ENCODE assay signal across 28 cellular contexts in the genomic region with DNA sequence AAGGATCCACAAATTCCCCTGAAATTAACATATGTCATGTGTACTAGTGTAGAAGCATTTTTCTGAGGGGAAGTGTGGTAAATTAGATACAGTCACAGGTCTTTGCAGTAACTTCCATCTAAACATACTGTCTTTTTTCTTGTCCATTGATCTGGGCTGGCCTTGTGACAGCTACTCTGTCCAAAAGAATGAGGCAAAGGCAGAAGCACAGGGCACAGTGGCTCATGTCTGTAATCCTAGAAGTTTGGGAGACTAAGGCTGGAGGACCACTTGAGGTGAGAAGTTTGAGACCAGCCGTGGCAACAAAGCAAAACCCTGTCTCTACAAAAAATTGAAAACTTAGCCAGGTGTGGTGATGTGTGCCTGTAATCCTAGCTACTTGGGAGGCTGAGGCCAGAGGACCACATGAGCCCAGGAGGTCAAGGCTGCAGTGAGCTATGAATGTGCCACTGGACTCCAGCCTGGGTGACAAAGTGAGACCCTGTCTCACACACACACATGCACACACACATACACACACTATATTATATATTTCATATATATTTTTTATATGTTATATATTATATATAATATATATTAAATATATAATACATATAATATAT. TPM values are rescaled to one million over a fixed set of nuclear protein-coding genes. Genes with fewer than 3 reads are reported as not detected.
"Had no signal": no experiment of that assay in that cellular context is flagged by ENCODE, and none has a peak within 500 bp of the region (broad histone marks: within the 10 kb centered on the region; RNA-seq: fewer than 3 reads in every experiment).

No MANE protein-coding gene starts in this region.

- H3K36me3 Mint-ChIP-seq: activated naive CD8-positive, alpha-beta T cell; brain; stimulated activated memory B cell treated with anti-CD40 and anti-IgM and Interleukin-4, amounts not matched to agents 10 μg/mL and 1 μg/mL and 100 μg/mL, for 72 hours had no signal

- H3K27ac Mint-ChIP-seq: activated naive CD8-positive, alpha-beta T cell; brain; naive B cell; nephron progenitor cell; stimulated activated memory B cell treated with anti-CD40 and anti-IgM and Interleukin-4, amounts not matched to agents 10 μg/mL and 1 μg/mL and 100 μg/mL, for 72 hours; stimulated activated naive CD8-positive, alpha-beta T cell treated with anti-CD3 and anti-CD28 coated beads, Interleukin-15, amount 100 ng/mL, for 72 hours; T-helper 1 cell treated with Interleukin-12 subunit alpha and Interleukin-12 subunit beta and Interleukin-4 antibody, amounts not matched to agents 30 μg/mL and 1 μg/mL, for 36 hours had no signal

- ATAC-seq: left ventricle myocardium superior; stimulated activated memory B cell treated with anti-CD40 and anti-IgM and Interleukin-4, amounts not matched to agents 10 μg/mL and 1 μg/mL and 100 μg/mL, for 72 hours; stimulated activated naive CD8-positive, alpha-beta T cell treated with anti-CD3 and anti-CD28 coated beads, Interleukin-15, amount 100 ng/mL, for 72 hours had no signal

- H3K4me3 Mint-ChIP-seq: activated naive CD8-positive, alpha-beta T cell; brain; naive B cell; nephron progenitor cell; stimulated activated memory B cell treated with anti-CD40 and anti-IgM and Interleukin-4, amounts not matched to agents 10 μg/mL and 1 μg/mL and 100 μg/mL, for 72 hours; stimulated activated naive CD8-positive, alpha-beta T cell treated with anti-CD3 and anti-CD28 coated beads, Interleukin-15, amount 100 ng/mL, for 72 hours; T-helper 1 cell treated with Interleukin-12 subunit alpha and Interleukin-12 subunit beta and Interleukin-4 antibody, amounts not matched to agents 30 μg/mL and 1 μg/mL, for 36 hours had no signal

- H3K9me3 Mint-ChIP-seq: brain; stimulated activated memory B cell treated with anti-CD40 and anti-IgM and Interleukin-4, amounts not matched to agents 10 μg/mL and 1 μg/mL and 100 μg/mL, for 72 hours; stimulated activated naive CD8-positive, alpha-beta T cell treated with anti-CD3 and anti-CD28 coated beads, Interleukin-15, amount 100 ng/mL, for 72 hours; T-helper 1 cell treated with Interleukin-12 subunit alpha and Interleukin-12 subunit beta and Interleukin-4 antibody, amounts not matched to agents 30 μg/mL and 1 μg/mL, for 36 hours had no signal

- H3K4me1 Mint-ChIP-seq: naive B cell; stimulated activated memory B cell treated with anti-CD40 and anti-IgM and Interleukin-4, amounts not matched to agents 10 μg/mL and 1 μg/mL and 100 μg/mL, for 72 hours; stimulated activated naive CD8-positive, alpha-beta T cell treated with anti-CD3 and anti-CD28 coated beads, Interleukin-15, amount 100 ng/mL, for 72 hours had no signal

- H3K27me3 Mint-ChIP-seq: activated naive CD8-positive, alpha-beta T cell; brain; stimulated activated memory B cell treated with anti-CD40 and anti-IgM and Interleukin-4, amounts not matched to agents 10 μg/mL and 1 μg/mL and 100 μg/mL, for 72 hours; stimulated activated naive CD8-positive, alpha-beta T cell treated with anti-CD3 and anti-CD28 coated beads, Interleukin-15, amount 100 ng/mL, for 72 hours had no signal

- DNase-seq: activated CD4-positive, CD25-positive, alpha-beta regulatory T cell treated with anti-CD3 and anti-CD28 coated beads, Interleukin-2, amount 50 U/mL, for 72 hours; activated CD8-positive, alpha-beta memory T cell treated with anti-CD3 and anti-CD28 coated beads for 24 hours; cerebellar nuclear complex; colonic mucosa; effector CD8-positive, alpha-beta T cell; esophagus squamous epithelium; islet precursor cell; left ventricle myocardium superior; naive B cell; nephron progenitor cell; sigmoid colon; small intestine; stimulated activated CD4-positive, alpha-beta T cell treated with anti-CD3 and anti-CD28 coated beads, Interleukin-4, amount 100 ng/mL, for 24 hours; stimulated activated naive CD8-positive, alpha-beta T cell treated with anti-CD3 and anti-CD28 coated beads, Interleukin-15, amount 100 ng/mL, for 72 hours; substantia nigra; SW 1271; T-helper 9 cell; upper lobe of left lung; WERI-Rb-1 had no signal

RNA-seq across cellular contexts. Expression of gene HAND2, which starts 47.6 kb away (rescaled TPM):
- total RNA-seq: dermis microvascular lymphatic vessel endothelial cell, frontal cortex, lung microvascular endothelial cell, osteocyte, renal cortical epithelial cell had no signal
